In the genomic region with DNA sequence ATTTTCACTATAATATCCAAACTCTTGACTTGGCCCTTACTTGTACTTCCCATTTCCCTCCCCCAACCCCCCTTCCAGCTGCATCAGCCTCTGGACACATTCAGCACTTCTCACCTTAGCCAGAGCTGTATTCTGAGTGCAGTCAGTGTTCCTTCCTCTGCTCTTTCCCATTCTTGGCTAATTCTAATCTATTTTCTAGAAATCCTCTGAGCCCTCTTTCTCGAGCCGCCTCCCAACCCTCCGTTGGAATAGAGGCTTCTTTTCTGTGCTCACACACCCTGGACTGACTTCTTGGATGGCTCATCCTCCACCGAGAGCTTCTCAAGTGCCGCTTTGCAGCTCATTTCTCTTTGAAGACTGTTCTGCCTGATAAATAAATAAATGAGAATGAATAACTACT, we compare ENCODE assay signal across 17 cellular contexts.
DNase-seq lines count a peak whose midpoint lies in the region; ATAC-seq and TF ChIP-seq lines count a peak whose summit lies in the region.
"Had no signal": no experiment of that assay in that cellular context is flagged by ENCODE, and none has a peak within 500 bp of the region (broad histone marks: within the 10 kb centered on the region; RNA-seq: fewer than 3 reads in every experiment).

No MANE protein-coding gene starts in this region.

- H3K27me3 ChIP-seq in dorsolateral prefrontal cortex (no peaks in the 10 kb centered on the region), mesendoderm (ENCODE audit: insufficient read depth, low read length, poor library complexity) (no peaks in the 10 kb centered on the region), testis (no peaks in the 10 kb centered on the region)

- H3K9me3 ChIP-seq in testis, result no peaks in the 10 kb centered on the region
- H3K9me3 ChIP-seq in mucosa of descending colon, result no peaks in the 10 kb centered on the region

- no peak overlapping the region for H3K23ac ChIP-seq in mesendoderm (ENCODE audit: low read length)

- intact Hi-C loops in dorsolateral prefrontal cortex (cut with DNase I) (no loop called here), testis (cut with DNase I; ENCODE audit: low total_unique reads) (no loop called here), mucosa of descending colon (cut with DNase I, micrococcal nuclease) (no loop called here)

- H2BK15ac ChIP-seq in mesendoderm (replicated peaks; ENCODE audit: low read depth), result peak overlapping the region; percentile 87

- TF ChIP-seq CTCF in brain (conservative IDR thresholded peaks at IDR 0.05) (no peak), dorsolateral prefrontal cortex (IDR thresholded peaks at IDR 0.05 in 54 of 56, conservative IDR thresholded peaks at IDR 0.05 in 2 of 56; ENCODE audit: low read depth in 1 of 56, partially characterized antibody in 56 of 56) (no peak), testis (IDR thresholded peaks at IDR 0.05) (no peak), mucosa of descending colon (IDR thresholded peaks at IDR 0.05) (no peak)

- H3K79me2 ChIP-seq in mesendoderm (ENCODE audit: control insufficient read depth, insufficient read depth, low read length), result no peaks in the 10 kb centered on the region

- WGBS in mesendoderm (ENCODE audit: extremely low coverage, insufficient coverage, low lambda C conversion rate), result no CpG with 5 or more reads among the region's 5 CpGs
- WGBS in testis, 2 donors, result 56 to 58% methylated on average over 5 of the region's 5 CpGs

- H3K56ac ChIP-seq in mesendoderm (ENCODE audit: low read length), result no peak overlapping the region

- H3K36me3 Mint-ChIP-seq in brain, result no peaks in the 10 kb centered on the region
- H3K36me3 Mint-ChIP-seq: CD8-positive, alpha-beta memory T cell had no signal

- H3K27ac ChIP-seq in dorsolateral prefrontal cortex, result peak overlapping the region in 41 of 59 donors; percentile 3 to 82 (median 52)
- no peak overlapping the region for H3K27ac ChIP-seq in mesendoderm (ENCODE audit: low read depth, low read length)
- H3K27ac ChIP-seq in testis, result no peak overlapping the region
- H3K27ac ChIP-seq: HL-60, KMS-11 had no signal

- no peaks in the 10 kb centered on the region for H3K9me3 Mint-ChIP-seq in brain

- H2AK5ac ChIP-seq in mesendoderm (ENCODE audit: low read length), result no peak overlapping the region

- H3K27ac Mint-ChIP-seq in brain, result peak overlapping the region in 3 of 5 experiments; percentile 60 to 90 (median 81)

- TF ChIP-seq POLR2A in testis (IDR thresholded peaks at IDR 0.05), result no peak

- H3K9ac ChIP-seq in mesendoderm (ENCODE audit: low read length), result no peak overlapping the region
- H3K9ac ChIP-seq: KMS-11 had no signal

- H3K4me1 ChIP-seq in mesendoderm (ENCODE audit: control insufficient read depth, low read depth, low read length) (peaks cover under 1% of the 10 kb centered on the region), testis (peaks cover 3% of the 10 kb centered on the region), mucosa of descending colon (ENCODE audit: low read depth) (no peaks in the 10 kb centered on the region)

- H3K36me3 ChIP-seq in mesendoderm (ENCODE audit: control insufficient read depth, insufficient read depth, low read length), result no peaks in the 10 kb centered on the region
- no peaks in the 10 kb centered on the region for H3K36me3 ChIP-seq in testis (ENCODE audit: low read depth, missing control alignments)
- no peaks in the 10 kb centered on the region for H3K36me3 ChIP-seq in mucosa of descending colon (ENCODE audit: low read depth)

- no peak overlapping the region for H4K8ac ChIP-seq in mesendoderm (ENCODE audit: low read depth, low read length)

- H2BK5ac ChIP-seq in mesendoderm (ENCODE audit: low read length), result no peak overlapping the region

- no peak overlapping the region for H3K4me3 Mint-ChIP-seq in brain
- H3K4me3 Mint-ChIP-seq: CD8-positive, alpha-beta memory T cell had no signal

- no peak overlapping the region for H2BK120ac ChIP-seq in mesendoderm (ENCODE audit: low read depth, low read length)

- H3K4me1 Mint-ChIP-seq in brain, result peaks cover 97% of the 10 kb centered on the region
- H3K4me1 Mint-ChIP-seq: CD8-positive, alpha-beta memory T cell had no signal

- ATAC-seq in mucosa of descending colon, result no peak
- ATAC-seq in GM19455 (IDR thresholded peaks at IDR 0.05; ENCODE audit: unreplicated experiment), result no peak

- no peaks in the 10 kb centered on the region for H3K79me1 ChIP-seq in mesendoderm (ENCODE audit: low read length)

- no peak for DNase-seq in dorsolateral prefrontal cortex
- DNase-seq in mesendoderm, result no peak
- peak; percentile 24 for DNase-seq in testis
- DNase-seq in mucosa of descending colon, result no peak
- DNase-seq in activated CD4-positive, alpha-beta T cell treated with anti-CD3 and anti-CD28 coated beads, Interleukin-2, amount 50 U/mL, for 4 hours, result no peak
- DNase-seq: CD8-positive, alpha-beta memory T cell; DMS79; GOT3; NCI-H187; NCI-H2107; NCI-H226; NCI-H524 treated with DMSO at 0.1 percent for 48 hours; SIG-M5 had no signal

- H3K4me2 ChIP-seq in mesendoderm (ENCODE audit: low read length), result no peak overlapping the region
- H3K4me2 ChIP-seq: KMS-11 had no signal

- H3K4me3 ChIP-seq in dorsolateral prefrontal cortex, result no peak overlapping the region
- H3K4me3 ChIP-seq in mesendoderm (ENCODE audit: low read length), result no peak overlapping the region
- H3K4me3 ChIP-seq in testis, result no peak overlapping the region
- H3K4me3 ChIP-seq in mucosa of descending colon, result no peak overlapping the region

- H3K27me3 Mint-ChIP-seq in brain, result peaks cover 6% of the 10 kb centered on the region

- no peak overlapping the region for H3K4ac ChIP-seq in mesendoderm (ENCODE audit: low read depth, low read length)

- H4K5ac ChIP-seq in mesendoderm (ENCODE audit: low read length), result no peak overlapping the region

- no peak overlapping the region for H3K18ac ChIP-seq in mesendoderm (ENCODE audit: low read length)

Comparison
In these comparisons a context has a peak if more than half of its experiments do, and no peak if none do; other contexts are left out.
1. H3K27ac ChIP-seq: peak in dorsolateral prefrontal cortex (41 of 59); none in mesendoderm (single experiment) and testis (0 of 2).